ENCODE assay signal across 20 cellular contexts in genomic region chr7:40156988-40157387, GRCh38. TPM values are rescaled to one million over a fixed set of nuclear protein-coding genes. Genes with fewer than 3 reads are reported as not detected.
DNase-seq lines count a peak whose midpoint lies in the region; ATAC-seq and TF ChIP-seq lines count a peak whose summit lies in the region.
"Had no signal": no experiment of that assay in that cellular context is flagged by ENCODE, and none has a peak within 500 bp of the region (broad histone marks: within the 10 kb centered on the region; RNA-seq: fewer than 3 reads in every experiment).

No MANE protein-coding gene starts in this region.

- H3K4me3 ChIP-seq in PC-3 (ENCODE audit: low read length) (no peak overlapping the region), hepatocyte (no peak overlapping the region), osteoblast (ENCODE audit: insufficient read depth, low read length) (no peak overlapping the region), psoas muscle (no peak overlapping the region)
- H3K4me3 ChIP-seq: GM23248 had no signal

- POLR2A ChIA-PET in PC-3 (lab: Charles Lee; ENCODE audit: unreplicated experiment) = no interaction called here

- no peaks in the 10 kb centered on the region for H3K36me3 Mint-ChIP-seq in stimulated activated naive B cell treated with anti-CD40 and anti-IgM and Interleukin-4, amounts not matched to agents 10 μg/mL and 1 μg/mL and 100 μg/mL, for 72 hours

- no TSS peak for BruUV-seq in PC-3 (replicated peaks; lab: Mats Ljungman, UMichigan)

- H3K9me3 ChIP-seq in PC-3 (ENCODE audit: low read length) (no peaks in the 10 kb centered on the region), hepatocyte (ENCODE audit: low read depth) (no peaks in the 10 kb centered on the region), osteoblast (ENCODE audit: low read depth, low read length) (no peaks in the 10 kb centered on the region), psoas muscle (no peaks in the 10 kb centered on the region)

- DNase-seq in ACHN = peak; percentile 24
- DNase-seq in PC-3 = peak; percentile 18
- peak; percentile 57 for DNase-seq in hepatocyte (ENCODE audit: low spot score)
- no peak for DNase-seq in osteoblast (ENCODE audit: insufficient read length, low spot score, missing footprints)
- no peak for DNase-seq in occipital lobe (lab: John Stamatoyannopoulos, UW)
- no peak for DNase-seq in psoas muscle
- DNase-seq in stimulated activated naive B cell treated with anti-CD40 and anti-IgM and Interleukin-4, amounts not matched to agents 10 μg/mL and 1 μg/mL and 100 μg/mL, for 72 hours = no peak
- DNase-seq in activated T-cell treated with anti-CD3 and anti-CD28 coated beads for 4 hours = no peak
- DNase-seq: DMS 273 treated with DMSO at 0.1 percent for 48 hours; GDM1; GM23248; HCEC 1CT; IMR-90; NCI-H1092 treated with DMSO at 0.1 percent for 48 hours; NCI-H146; NCI-H2081; NK-92 treated with Interleukin-12 subunit alpha and Interleukin-12 subunit beta, amount 100 ng/mL, for 24 hours; SHP77 treated with DMSO at 0.1 percent for 48 hours had no signal

- CTCF ChIA-PET in PC-3 (lab: Charles Lee) = no interaction called here

- H3K4me2 ChIP-seq in PC-3 (ENCODE audit: low read length) = no peak overlapping the region; the same call in 1 of the 2 replicates
- H3K4me2 ChIP-seq in hepatocyte = peak overlapping the region; percentile 57
- H3K4me2 ChIP-seq in osteoblast (ENCODE audit: insufficient read depth, low read length) = peak overlapping the region; percentile 11

- TF ChIP-seq CTCF in PC-3 (conservative IDR thresholded peaks at IDR 0.05; ENCODE audit: low read depth, low read length) (no peak), hepatocyte (IDR thresholded peaks at IDR 0.05; ENCODE audit: poor library complexity) (no peak), osteoblast (IDR thresholded peaks at IDR 0.05; ENCODE audit: extremely low read depth, low read depth, low read length) (no peak), psoas muscle (IDR thresholded peaks at IDR 0.05) (no peak)

- H3K4me1 ChIP-seq in PC-3 (ENCODE audit: insufficient read depth, low read length) (no peaks in the 10 kb centered on the region), hepatocyte (ENCODE audit: insufficient read depth) (no peaks in the 10 kb centered on the region), osteoblast (ENCODE audit: insufficient read depth, low read length) (no peaks in the 10 kb centered on the region), psoas muscle (no peaks in the 10 kb centered on the region)

- intact Hi-C loops in PC-3 (cut with micrococcal nuclease) = no loop called here
- intact Hi-C loops in psoas muscle (cut with DNase I) = no loop called here

- H3K36me3 ChIP-seq in PC-3 (ENCODE audit: low read depth, low read length) (no peaks in the 10 kb centered on the region), hepatocyte (replicated peaks; ENCODE audit: insufficient read depth, low read depth) (no peaks in the 10 kb centered on the region), osteoblast (ENCODE audit: insufficient read depth, low read length) (no peaks in the 10 kb centered on the region), psoas muscle (ENCODE audit: insufficient read depth in 1 of 2, low read depth in 1 of 2) (no peaks in the 10 kb centered on the region)

- 45% methylated on average over 4 of the region's 4 CpGs for WGBS in hepatocyte (ENCODE audit: low lambda C conversion rate, missing lambda C conversion rate)
- 82 to 90% (median 88%) methylated on average over 4 of the region's 4 CpGs for WGBS in psoas muscle, 3 donors

- no peaks in the 10 kb centered on the region for H3K9me2 ChIP-seq in PC-3 (replicated peaks; ENCODE audit: low read length)
- no peaks in the 10 kb centered on the region for H3K9me2 ChIP-seq in hepatocyte (replicated peaks; ENCODE audit: insufficient read depth)

- H3F3A ChIP-seq in PC-3 (ENCODE audit: low read length, unreplicated experiment) = no peaks in the 10 kb centered on the region

- peak; percentile 59; the same call in 1 of the 2 replicates for ATAC-seq in PC-3
- no peak for ATAC-seq in psoas muscle
- no peak for ATAC-seq in stimulated activated naive B cell treated with anti-CD40 and anti-IgM and Interleukin-4, amounts not matched to agents 10 μg/mL and 1 μg/mL and 100 μg/mL, for 72 hours (replicated peaks)

- no peak overlapping the region for H3K9ac ChIP-seq in PC-3 (ENCODE audit: low read length)
- H3K9ac ChIP-seq: GM23248 had no signal

- no peak overlapping the region for H3K27ac Mint-ChIP-seq in stimulated activated naive B cell treated with anti-CD40 and anti-IgM and Interleukin-4, amounts not matched to agents 10 μg/mL and 1 μg/mL and 100 μg/mL, for 72 hours
- H3K27ac Mint-ChIP-seq: B cell had no signal

- no peaks in the 10 kb centered on the region for H4K20me1 ChIP-seq in PC-3 (ENCODE audit: low read length)
- no peaks in the 10 kb centered on the region for H4K20me1 ChIP-seq in hepatocyte (ENCODE audit: insufficient read depth, poor library complexity, severe bottlenecking)
- H4K20me1 ChIP-seq in osteoblast (ENCODE audit: insufficient read depth, low read length) = no peaks in the 10 kb centered on the region

- no peaks in the 10 kb centered on the region for H3K9me3 Mint-ChIP-seq in stimulated activated naive B cell treated with anti-CD40 and anti-IgM and Interleukin-4, amounts not matched to agents 10 μg/mL and 1 μg/mL and 100 μg/mL, for 72 hours

- H2AFZ ChIP-seq in PC-3 (ENCODE audit: low read length) (no peak overlapping the region), hepatocyte (no peak overlapping the region), osteoblast (ENCODE audit: low read length) (peak overlapping the region; percentile 2)
- H2AFZ ChIP-seq: GM23248 had no signal

- no peak overlapping the region for H3K4me3 Mint-ChIP-seq in stimulated activated naive B cell treated with anti-CD40 and anti-IgM and Interleukin-4, amounts not matched to agents 10 μg/mL and 1 μg/mL and 100 μg/mL, for 72 hours
- H3K4me3 Mint-ChIP-seq: B cell had no signal

- in situ Hi-C loops in ACHN (cut with HindIII; ENCODE audit: low pct_ligation_motif_present, low pct_unique_long_range_greater_than_20kb, low sequenced_read_pairs) = no loop called here

- no peaks in the 10 kb centered on the region for H3K4me1 Mint-ChIP-seq in stimulated activated naive B cell treated with anti-CD40 and anti-IgM and Interleukin-4, amounts not matched to agents 10 μg/mL and 1 μg/mL and 100 μg/mL, for 72 hours
- H3K4me1 Mint-ChIP-seq: B cell had no signal

- no peaks in the 10 kb centered on the region for H3K27me3 ChIP-seq in PC-3 (ENCODE audit: low read length)
- H3K27me3 ChIP-seq in hepatocyte = no peaks in the 10 kb centered on the region
- H3K27me3 ChIP-seq in osteoblast (ENCODE audit: insufficient read depth, low read length) = no peaks in the 10 kb centered on the region
- no peaks in the 10 kb centered on the region for H3K27me3 ChIP-seq in psoas muscle (ENCODE audit: insufficient read depth in 3 of 3, low read length in 2 of 3)

- H3K27ac ChIP-seq in PC-3 (ENCODE audit: low read length) (no peak overlapping the region), hepatocyte (no peak overlapping the region), osteoblast (ENCODE audit: low read depth, low read length) (no peak overlapping the region), psoas muscle (no peak overlapping the region)
- H3K27ac ChIP-seq: 22Rv1, GM23248 had no signal

- H3K79me2 ChIP-seq in PC-3 (ENCODE audit: low read length) (no peaks in the 10 kb centered on the region), hepatocyte (no peaks in the 10 kb centered on the region), osteoblast (ENCODE audit: insufficient read depth, low read length) (no peaks in the 10 kb centered on the region)

- H3K27me3 Mint-ChIP-seq in stimulated activated naive B cell treated with anti-CD40 and anti-IgM and Interleukin-4, amounts not matched to agents 10 μg/mL and 1 μg/mL and 100 μg/mL, for 72 hours = no peaks in the 10 kb centered on the region

RNA-seq across cellular contexts. Expression of gene SUGCT, which starts 22.2 kb away (rescaled TPM):
- total RNA-seq in PC-3 (2014; rRNA removed) (1.7 and 2.9 TPM in 2 replicates), hepatocyte (6.0 and 12.0 TPM in 2 replicates), osteoblast (21.7 and 25.9 TPM in 2 replicates), occipital lobe (3.9 TPM), psoas muscle (1 to 10 TPM; 3.2 to 7.3 (median 5.0) TPM)
- polyA plus RNA-seq in hepatocyte (5.0 and 5.1 TPM in 2 replicates), psoas muscle (1 to 10 TPM; 2.4 to 3.0 (median 3.0) TPM)

RNA-seq across cellular contexts. Expression of gene MPLKIP, which starts 22.6 kb away (rescaled TPM):
- 32.2 and 48.7 TPM in 2 replicates for total RNA-seq in PC-3 (2014; rRNA removed)
- total RNA-seq in hepatocyte = 42.5 and 46.9 TPM in 2 replicates
- polyA plus RNA-seq in hepatocyte = 64.6 and 70.9 TPM in 2 replicates
- 8.0 and 9.1 TPM in 2 replicates for total RNA-seq in osteoblast
- 13.4 TPM for total RNA-seq in occipital lobe
- total RNA-seq in psoas muscle = 10 to 100 TPM; 17.3 to 19.0 (median 18.9) TPM
- polyA plus RNA-seq in psoas muscle = 10 to 100 TPM; 17.6 to 34.7 (median 32.9) TPM

Comparison
In these comparisons a context has a peak if more than half of its experiments do, and no peak if none do; other contexts are left out.
1. DNase-seq: peak in ACHN (single experiment), PC-3 (single experiment) and hepatocyte (single experiment); none in osteoblast (single experiment), occipital lobe (single experiment), psoas muscle (0 of 2), stimulated activated naive B cell treated with anti-CD40 and anti-IgM and Interleukin-4, amounts not matched to agents 10 μg/mL and 1 μg/mL and 100 μg/mL, for 72 hours (single experiment) and activated T-cell treated with anti-CD3 and anti-CD28 coated beads for 4 hours (single experiment).